ENCODE assay signal across 1 cellular context in the genomic region with DNA sequence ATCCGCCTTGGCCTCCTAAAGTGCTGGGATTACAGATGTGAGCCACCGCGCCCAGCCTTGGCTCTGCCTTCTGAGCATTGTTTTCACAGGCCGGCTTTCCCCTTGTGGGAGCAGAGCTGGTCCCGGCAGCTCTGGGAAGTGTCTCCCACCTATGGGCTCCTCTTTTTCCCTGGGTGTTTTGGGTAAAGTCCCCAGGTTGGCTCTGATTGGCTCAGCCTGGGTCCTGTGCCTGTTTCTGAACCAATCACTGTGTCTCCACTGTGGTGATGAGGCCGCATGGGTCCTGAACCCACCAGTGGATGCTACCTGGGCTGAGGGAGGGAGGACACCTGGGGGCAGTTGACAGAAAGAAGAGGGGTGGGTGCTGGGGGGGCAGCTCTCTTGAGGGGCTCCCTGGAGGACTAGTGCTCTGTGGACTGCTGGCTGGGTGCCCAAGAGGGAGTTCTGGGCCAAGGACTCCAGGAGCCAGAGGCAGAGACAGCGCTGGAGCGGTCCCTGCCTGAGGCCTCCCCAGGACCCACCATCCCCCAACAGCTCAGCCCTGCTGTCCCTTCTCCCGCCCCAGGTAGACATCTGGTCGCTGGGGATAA.
A peak's percentile ranks its signal among the peaks of the same experiment; 100 is the strongest.
TF ChIP-seq lines count a peak whose summit lies in the region.

No MANE protein-coding gene starts in this region.

TF ChIP-seq in K562, 482 proteins besides CTCF, POLR2A, EP300 and RAD21:
- TF ChIP-seq RCOR1 (IDR thresholded peaks at IDR 0.05; ENCODE audit: borderline replicate concordance in 1 of 2, low read depth in 2 of 2, low read length in 2 of 2) (no peak), CEBPG (CRISPR knock-in tag; IDR thresholded peaks at IDR 0.05) (no peak), CEBPG (tag; conservative IDR thresholded peaks at IDR 0.05 in 1 of 2, IDR thresholded peaks at IDR 0.05 in 1 of 2) (no peak), POLR2G (IDR thresholded peaks at IDR 0.05; ENCODE audit: low read depth, low read length) (0 out of 2 replicates have a peak, but pooled peaks have one; percentile 10), ZZZ3 (IDR thresholded peaks at IDR 0.05) (no peak)
